Comparison of ENCODE assay signal across 8 cellular contexts in genomic region chr11:111911563-111912401, GRCh38. TPM values are rescaled to one million over a fixed set of nuclear protein-coding genes. Genes with fewer than 3 reads are reported as not detected.
A peak's percentile ranks its signal among the peaks of the same experiment; 100 is the strongest.
DNase-seq lines count a peak whose midpoint lies in the region; ATAC-seq lines count a peak whose summit lies in the region.

A gene with protein sequence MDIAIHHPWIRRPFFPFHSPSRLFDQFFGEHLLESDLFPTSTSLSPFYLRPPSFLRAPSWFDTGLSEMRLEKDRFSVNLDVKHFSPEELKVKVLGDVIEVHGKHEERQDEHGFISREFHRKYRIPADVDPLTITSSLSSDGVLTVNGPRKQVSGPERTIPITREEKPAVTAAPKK (minus strand): TSS chr11:111911770. CDS start chr11:111911724, 46 bp downstream.

- in situ Hi-C loops in G401 (cut with HindIII; ENCODE audit: low sequenced_read_pairs): no loop called here

- DNase-seq in G401 (ENCODE audit: low spot score) (peak; percentile 98), astrocyte of the hippocampus (ENCODE audit: low read depth, low spot score) (peak; percentile 95), hepatic stellate cell (ENCODE audit: low spot score) (peak; percentile 86), renal cortical epithelial cell (ENCODE audit: low read depth) (peak; percentile 100), NCI-H1436 treated with DMSO at 0.1 percent for 48 hours (lab: John Stamatoyannopoulos, UW) (no peak)

- no peak for ATAC-seq in HG02938 (IDR thresholded peaks at IDR 0.05; ENCODE audit: unreplicated experiment)
- ATAC-seq in HG03565 (IDR thresholded peaks at IDR 0.05; ENCODE audit: unreplicated experiment): no peak
- ATAC-seq in GM21529 (IDR thresholded peaks at IDR 0.05; ENCODE audit: unreplicated experiment): no peak

RNA-seq across cellular contexts. Expression of the gene that starts here (rescaled TPM):
- 153 and 175 TPM in 2 replicates for total RNA-seq in G401 (2014; rRNA removed; shearing (Covaris generic))
- total RNA-seq in renal cortical epithelial cell: 63.0 and 179 TPM in 2 replicates
